ENCODE assay signal across 6 cellular contexts in the genomic region with DNA sequence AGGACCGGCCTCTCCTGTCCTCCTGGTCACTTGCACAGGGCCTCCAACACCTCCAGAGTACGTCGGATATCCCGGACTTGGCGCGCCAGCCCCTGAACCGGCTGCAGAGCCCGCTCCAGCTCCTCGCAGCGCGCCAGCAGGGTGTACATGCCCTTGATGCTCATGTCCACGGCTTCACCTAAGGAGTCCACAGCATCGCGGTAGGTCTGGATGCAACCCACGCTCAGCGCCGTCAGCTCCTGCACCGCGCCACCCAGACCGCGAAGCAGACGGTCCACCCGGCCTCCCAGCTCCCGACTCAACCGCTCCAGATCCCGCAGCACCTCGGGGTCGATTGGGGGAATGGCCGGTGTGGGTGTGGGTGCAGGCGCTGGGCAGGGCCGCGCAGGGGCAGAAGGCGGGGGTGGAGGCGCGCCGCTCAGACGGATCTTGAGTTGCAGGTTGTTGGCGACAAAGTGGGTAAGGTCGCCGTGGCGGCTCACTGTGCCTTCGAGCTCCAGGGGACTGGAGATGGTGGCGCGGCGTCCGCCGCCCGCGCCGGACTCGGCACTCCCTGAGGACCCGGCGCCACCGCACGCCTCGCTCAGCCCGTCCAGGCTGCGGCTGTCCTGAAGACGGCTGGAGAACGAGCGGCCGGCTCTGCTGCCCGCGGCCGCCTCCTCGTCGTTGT. TPM values are rescaled to one million over a fixed set of nuclear protein-coding genes. Genes with fewer than 3 reads are reported as not detected.
DNase-seq lines count a peak whose midpoint lies in the region; ATAC-seq and TF ChIP-seq lines count a peak whose summit lies in the region.

No MANE protein-coding gene starts in this region.

- no peaks in the 10 kb centered on the region for H3K27me3 Mint-ChIP-seq in T-helper 2 cell treated with Interferon-gamma antibody and Interleukin-4, amounts not matched to agents 5 μg/mL and 100 μg/mL, for 36 hours (ENCODE audit: low read depth)

- H3K4me3 ChIP-seq in DOHH2 (ENCODE audit: low read length), result peak overlapping the region; percentile 95
- H3K4me3 ChIP-seq in iPS DF 6.9 (ENCODE audit: low read length), result peak overlapping the region; percentile 65; the same call in 1 of the 2 replicates
- peak overlapping the region; percentile 73 to 77 for H3K4me3 ChIP-seq in aorta (ENCODE audit: low read length in 2 of 2)

- no CpG with 5 or more reads among the region's 67 CpGs for WGBS in iPS DF 6.9 (ENCODE audit: insufficient coverage, insufficient read length)
- WGBS in aorta, 2 donors, result 3% methylated on average over 51 to 67 of the region's 67 CpGs

- H4K20me1 ChIP-seq in DOHH2 (ENCODE audit: control insufficient read depth, insufficient read depth, low read depth, low read length), result 0 out of 2 replicates have a peak, but pooled peaks cover 6% of the 10 kb centered on the region

- H3K36me3 ChIP-seq in DOHH2 (ENCODE audit: control insufficient read depth, low read length) (no peaks in the 10 kb centered on the region; the same call in 1 of the 2 replicates), iPS DF 6.9 (ENCODE audit: control insufficient read depth, insufficient read depth, low read length) (no peaks in the 10 kb centered on the region), aorta (ENCODE audit: control insufficient read depth in 1 of 2, insufficient read depth in 2 of 2, low read length in 1 of 2) (no peaks in the 10 kb centered on the region)

- intact Hi-C loops in aorta (cut with DNase I), result no loop called here

- no peak overlapping the region for H3K4me3 Mint-ChIP-seq in T-helper 2 cell treated with Interferon-gamma antibody and Interleukin-4, amounts not matched to agents 5 μg/mL and 100 μg/mL, for 36 hours

- H3K27me3 ChIP-seq in DOHH2 (ENCODE audit: control insufficient read depth, low read length) (no peaks in the 10 kb centered on the region), iPS DF 6.9 (ENCODE audit: control insufficient read depth, insufficient read depth, low read length) (no peaks in the 10 kb centered on the region), aorta (ENCODE audit: control insufficient read depth in 1 of 2, insufficient read depth in 2 of 2, low read length in 1 of 2) (no peaks in the 10 kb centered on the region)

- peak; percentile 36 for DNase-seq in T-helper 2 cell treated with Interferon-gamma antibody and Interleukin-4, amounts not matched to agents 5 μg/mL and 100 μg/mL, for 36 hours (ENCODE audit: low spot score)
- DNase-seq in iPS DF 6.9 (ENCODE audit: low read depth, low spot score) (no peak), aorta (peak in 1 of 2 donors; percentile 62), T-helper 9 cell (no peak)

- H3K4me1 ChIP-seq in DOHH2 (ENCODE audit: control insufficient read depth, low read length), result peaks cover 46% of the 10 kb centered on the region
- peaks cover 7% of the 10 kb centered on the region for H3K4me1 ChIP-seq in iPS DF 6.9 (ENCODE audit: control insufficient read depth, insufficient read depth, low read length)
- no peaks in the 10 kb centered on the region for H3K4me1 ChIP-seq in aorta (ENCODE audit: control insufficient read depth in 1 of 2, insufficient read depth in 2 of 2, low read length in 2 of 2)

- peak overlapping the region; percentile 86 for H3K4me2 ChIP-seq in DOHH2 (ENCODE audit: low read length)

- peaks cover 26% of the 10 kb centered on the region for H3F3A ChIP-seq in DOHH2 (ENCODE audit: control insufficient read depth, insufficient read depth)

- H3K4me1 Mint-ChIP-seq in T-helper 2 cell treated with Interferon-gamma antibody and Interleukin-4, amounts not matched to agents 5 μg/mL and 100 μg/mL, for 36 hours (ENCODE audit: low read depth), result peaks cover 12% of the 10 kb centered on the region

- peak overlapping the region; percentile 93 for H3K27ac Mint-ChIP-seq in T-helper 2 cell treated with Interferon-gamma antibody and Interleukin-4, amounts not matched to agents 5 μg/mL and 100 μg/mL, for 36 hours

- H3K9me3 ChIP-seq in DOHH2 (ENCODE audit: control insufficient read depth, insufficient read depth, low read length), result no peaks in the 10 kb centered on the region
- no peaks in the 10 kb centered on the region for H3K9me3 ChIP-seq in iPS DF 6.9 (ENCODE audit: control insufficient read depth, insufficient read depth, low read length)
- H3K9me3 ChIP-seq in aorta (ENCODE audit: control insufficient read depth, low read length), result no peaks in the 10 kb centered on the region

- ATAC-seq in aorta (ENCODE audit: low FRiP score) (no peak), GM19395 (IDR thresholded peaks at IDR 0.05; ENCODE audit: unreplicated experiment) (no peak)

- no peaks in the 10 kb centered on the region for H3K9me3 Mint-ChIP-seq in T-helper 2 cell treated with Interferon-gamma antibody and Interleukin-4, amounts not matched to agents 5 μg/mL and 100 μg/mL, for 36 hours

- H3K36me3 Mint-ChIP-seq in T-helper 2 cell treated with Interferon-gamma antibody and Interleukin-4, amounts not matched to agents 5 μg/mL and 100 μg/mL, for 36 hours (ENCODE audit: low read depth), result no peaks in the 10 kb centered on the region

- H3K27ac ChIP-seq in DOHH2 (ENCODE audit: low read depth, low read length), result peak overlapping the region; percentile 72
- H3K27ac ChIP-seq in iPS DF 6.9 (ENCODE audit: low read length), result no peak overlapping the region
- H3K27ac ChIP-seq in aorta (ENCODE audit: low read depth in 1 of 2, low read length in 2 of 2), result peak overlapping the region; percentile 51 to 93

- no peak for TF ChIP-seq CTCF in DOHH2 (IDR thresholded peaks at IDR 0.05; ENCODE audit: low read depth, low read length, poor library complexity, severe bottlenecking)

- peaks cover 21% of the 10 kb centered on the region for H3K79me2 ChIP-seq in DOHH2 (ENCODE audit: control insufficient read depth, low read length)

- H3K9me2 ChIP-seq in DOHH2 (replicated peaks; ENCODE audit: control insufficient read depth, low read length), result no peaks in the 10 kb centered on the region

RNA-seq across cellular contexts. Expression of gene BORCS6, which starts 0.8 kb away (rescaled TPM):
- total RNA-seq in aorta, result 1 to 10 TPM; 5.2 to 8.0 TPM
- 1 to 10 TPM; 6.4 to 9.4 TPM for polyA plus RNA-seq in aorta

RNA-seq across cellular contexts. Expression of gene TMEM107, which starts 13.0 kb away (rescaled TPM):
- total RNA-seq in aorta, result 10 to 100 TPM in 1 of 2 donors, 1 to 10 TPM in 1; 8.9 to 12.3 TPM
- 10 to 100 TPM in 1 of 2 donors, 1 to 10 TPM in 1; 9.9 to 20.9 TPM for polyA plus RNA-seq in aorta

RNA-seq across cellular contexts. Expression of gene AURKB, which starts 21.2 kb away (rescaled TPM):
- total RNA-seq in aorta, result 1 to 10 TPM in 1 of 2 donors, under 1 TPM in 1; 0.81 to 3.1 TPM
- not detected for polyA plus RNA-seq in aorta

RNA-seq across cellular contexts. Expression of gene VAMP2, which starts 26.4 kb away (rescaled TPM):
- total RNA-seq in aorta, result 10 to 100 TPM; 73.4 to 80.8 TPM
- polyA plus RNA-seq in aorta, result 100 to 1,000 TPM in 1 of 2 donors, 10 to 100 TPM in 1; 59.7 to 105 TPM

RNA-seq across cellular contexts. Expression of gene PER1, which starts 37.0 kb away (rescaled TPM):
- total RNA-seq in aorta, result 100 to 1,000 TPM; 100 to 297 TPM
- 100 to 1,000 TPM in 1 of 2 donors, 10 to 100 TPM in 1; 34.3 to 246 TPM for polyA plus RNA-seq in aorta
